In the genomic region with DNA sequence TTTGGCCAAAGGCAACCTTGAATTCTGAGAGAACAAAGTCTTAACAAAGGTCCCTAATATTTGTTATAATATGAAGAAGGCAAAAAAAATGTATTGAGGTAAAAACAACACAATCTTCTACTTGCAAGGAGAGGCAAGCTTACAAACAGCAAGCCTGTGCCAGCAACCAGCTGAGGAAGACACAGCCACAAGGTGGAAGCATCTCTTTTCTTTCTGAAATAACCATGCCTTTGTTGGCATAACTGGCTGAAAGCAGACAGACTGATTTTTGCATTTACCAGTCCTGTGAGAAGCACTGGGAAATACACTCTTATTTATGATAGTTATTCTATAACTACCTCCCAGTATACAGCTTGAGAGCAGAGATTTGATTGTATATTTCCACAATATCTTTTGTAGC, we compare ENCODE assay signal across 2 cellular contexts.
TF ChIP-seq lines count a peak whose summit lies in the region.

No MANE protein-coding gene starts in this region.

TF ChIP-seq in IMR-90, 13 proteins besides CTCF, POLR2A, EP300 and RAD21 (continued from another document):
- TF ChIP-seq FOS (IDR thresholded peaks at IDR 0.05; ENCODE audit: low read depth, low read length): no peak
- TF ChIP-seq NFE2L2 (IDR thresholded peaks at IDR 0.05; ENCODE audit: low read depth, low read length): no peak
- no peak for TF ChIP-seq CEBPB (IDR thresholded peaks at IDR 0.05; ENCODE audit: low read depth, low read length)

TF ChIP-seq in WTC11, 78 proteins besides CTCF, POLR2A, EP300 and RAD21 (continued from another document):
- TF ChIP-seq, protein P1, sequence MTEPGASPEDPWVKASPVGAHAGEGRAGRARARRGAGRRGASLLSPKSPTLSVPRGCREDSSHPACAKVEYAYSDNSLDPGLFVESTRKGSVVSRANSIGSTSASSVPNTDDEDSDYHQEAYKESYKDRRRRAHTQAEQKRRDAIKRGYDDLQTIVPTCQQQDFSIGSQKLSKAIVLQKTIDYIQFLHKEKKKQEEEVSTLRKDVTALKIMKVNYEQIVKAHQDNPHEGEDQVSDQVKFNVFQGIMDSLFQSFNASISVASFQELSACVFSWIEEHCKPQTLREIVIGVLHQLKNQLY (CRISPR knock-in tag; IDR thresholded peaks at IDR 0.05): no peak
- TF ChIP-seq, protein P2, sequence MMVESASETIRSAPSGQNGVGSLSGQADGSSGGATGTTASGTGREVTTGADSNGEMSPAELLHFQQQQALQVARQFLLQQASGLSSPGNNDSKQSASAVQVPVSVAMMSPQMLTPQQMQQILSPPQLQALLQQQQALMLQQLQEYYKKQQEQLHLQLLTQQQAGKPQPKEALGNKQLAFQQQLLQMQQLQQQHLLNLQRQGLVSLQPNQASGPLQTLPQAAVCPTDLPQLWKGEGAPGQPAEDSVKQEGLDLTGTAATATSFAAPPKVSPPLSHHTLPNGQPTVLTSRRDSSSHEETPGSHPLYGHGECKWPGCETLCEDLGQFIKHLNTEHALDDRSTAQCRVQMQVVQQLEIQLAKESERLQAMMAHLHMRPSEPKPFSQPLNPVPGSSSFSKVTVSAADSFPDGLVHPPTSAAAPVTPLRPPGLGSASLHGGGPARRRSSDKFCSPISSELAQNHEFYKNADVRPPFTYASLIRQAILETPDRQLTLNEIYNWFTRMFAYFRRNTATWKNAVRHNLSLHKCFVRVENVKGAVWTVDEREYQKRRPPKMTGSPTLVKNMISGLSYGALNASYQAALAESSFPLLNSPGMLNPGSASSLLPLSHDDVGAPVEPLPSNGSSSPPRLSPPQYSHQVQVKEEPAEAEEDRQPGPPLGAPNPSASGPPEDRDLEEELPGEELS (CRISPR knock-in tag; IDR thresholded peaks at IDR 0.05): no peak
- TF ChIP-seq, protein P3, sequence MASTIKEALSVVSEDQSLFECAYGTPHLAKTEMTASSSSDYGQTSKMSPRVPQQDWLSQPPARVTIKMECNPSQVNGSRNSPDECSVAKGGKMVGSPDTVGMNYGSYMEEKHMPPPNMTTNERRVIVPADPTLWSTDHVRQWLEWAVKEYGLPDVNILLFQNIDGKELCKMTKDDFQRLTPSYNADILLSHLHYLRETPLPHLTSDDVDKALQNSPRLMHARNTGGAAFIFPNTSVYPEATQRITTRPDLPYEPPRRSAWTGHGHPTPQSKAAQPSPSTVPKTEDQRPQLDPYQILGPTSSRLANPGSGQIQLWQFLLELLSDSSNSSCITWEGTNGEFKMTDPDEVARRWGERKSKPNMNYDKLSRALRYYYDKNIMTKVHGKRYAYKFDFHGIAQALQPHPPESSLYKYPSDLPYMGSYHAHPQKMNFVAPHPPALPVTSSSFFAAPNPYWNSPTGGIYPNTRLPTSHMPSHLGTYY (CRISPR knock-in tag; IDR thresholded peaks at IDR 0.05): no peak
- TF ChIP-seq RELA (CRISPR knock-in tag; IDR thresholded peaks at IDR 0.05; ENCODE audit: borderline replicate concordance) (no peak), TCF7 (CRISPR knock-in tag; IDR thresholded peaks at IDR 0.05; ENCODE audit: low read depth) (no peak), IRF1 (CRISPR knock-in tag; IDR thresholded peaks at IDR 0.05) (no peak), CREB1 (CRISPR knock-in tag; IDR thresholded peaks at IDR 0.05) (no peak), ATF6 (CRISPR knock-in tag; IDR thresholded peaks at IDR 0.05) (no peak), FOXK1 (CRISPR knock-in tag; IDR thresholded peaks at IDR 0.05) (no peak)
- TF ChIP-seq, protein P4, sequence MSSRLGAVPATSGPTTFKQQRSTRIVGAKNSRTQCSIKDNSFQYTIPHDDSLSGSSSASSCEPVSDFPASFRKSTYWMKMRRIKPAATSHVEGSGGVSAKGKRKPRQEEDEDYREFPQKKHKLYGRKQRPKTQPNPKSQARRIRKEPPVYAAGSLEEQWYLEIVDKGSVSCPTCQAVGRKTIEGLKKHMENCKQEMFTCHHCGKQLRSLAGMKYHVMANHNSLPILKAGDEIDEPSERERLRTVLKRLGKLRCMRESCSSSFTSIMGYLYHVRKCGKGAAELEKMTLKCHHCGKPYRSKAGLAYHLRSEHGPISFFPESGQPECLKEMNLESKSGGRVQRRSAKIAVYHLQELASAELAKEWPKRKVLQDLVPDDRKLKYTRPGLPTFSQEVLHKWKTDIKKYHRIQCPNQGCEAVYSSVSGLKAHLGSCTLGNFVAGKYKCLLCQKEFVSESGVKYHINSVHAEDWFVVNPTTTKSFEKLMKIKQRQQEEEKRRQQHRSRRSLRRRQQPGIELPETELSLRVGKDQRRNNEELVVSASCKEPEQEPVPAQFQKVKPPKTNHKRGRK (CRISPR knock-in tag; IDR thresholded peaks at IDR 0.05; ENCODE audit: borderline replicate concordance): no peak
- TF ChIP-seq, protein P5, sequence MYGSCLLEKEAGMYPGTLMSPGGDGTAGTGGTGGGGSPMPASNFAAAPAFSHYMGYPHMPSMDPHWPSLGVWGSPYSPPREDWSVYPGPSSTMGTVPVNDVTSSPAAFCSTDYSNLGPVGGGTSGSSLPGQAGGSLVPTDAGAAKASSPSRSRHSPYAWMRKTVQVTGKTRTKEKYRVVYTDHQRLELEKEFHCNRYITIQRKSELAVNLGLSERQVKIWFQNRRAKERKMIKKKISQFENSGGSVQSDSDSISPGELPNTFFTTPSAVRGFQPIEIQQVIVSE (CRISPR knock-in tag; IDR thresholded peaks at IDR 0.05; ENCODE audit: borderline replicate concordance): no peak
TF ChIP-seq in WTC11: peak in this region for 0.
